In genomic region chr18:38290229-38290628, GRCh38 we compare ENCODE assay signal across 1 cellular context.
TF ChIP-seq lines count a peak whose summit lies in the region.

No MANE protein-coding gene starts in this region.

TF ChIP-seq in GM23338, 12 proteins besides CTCF, POLR2A, EP300 and RAD21:
- TF ChIP-seq, protein P1, sequence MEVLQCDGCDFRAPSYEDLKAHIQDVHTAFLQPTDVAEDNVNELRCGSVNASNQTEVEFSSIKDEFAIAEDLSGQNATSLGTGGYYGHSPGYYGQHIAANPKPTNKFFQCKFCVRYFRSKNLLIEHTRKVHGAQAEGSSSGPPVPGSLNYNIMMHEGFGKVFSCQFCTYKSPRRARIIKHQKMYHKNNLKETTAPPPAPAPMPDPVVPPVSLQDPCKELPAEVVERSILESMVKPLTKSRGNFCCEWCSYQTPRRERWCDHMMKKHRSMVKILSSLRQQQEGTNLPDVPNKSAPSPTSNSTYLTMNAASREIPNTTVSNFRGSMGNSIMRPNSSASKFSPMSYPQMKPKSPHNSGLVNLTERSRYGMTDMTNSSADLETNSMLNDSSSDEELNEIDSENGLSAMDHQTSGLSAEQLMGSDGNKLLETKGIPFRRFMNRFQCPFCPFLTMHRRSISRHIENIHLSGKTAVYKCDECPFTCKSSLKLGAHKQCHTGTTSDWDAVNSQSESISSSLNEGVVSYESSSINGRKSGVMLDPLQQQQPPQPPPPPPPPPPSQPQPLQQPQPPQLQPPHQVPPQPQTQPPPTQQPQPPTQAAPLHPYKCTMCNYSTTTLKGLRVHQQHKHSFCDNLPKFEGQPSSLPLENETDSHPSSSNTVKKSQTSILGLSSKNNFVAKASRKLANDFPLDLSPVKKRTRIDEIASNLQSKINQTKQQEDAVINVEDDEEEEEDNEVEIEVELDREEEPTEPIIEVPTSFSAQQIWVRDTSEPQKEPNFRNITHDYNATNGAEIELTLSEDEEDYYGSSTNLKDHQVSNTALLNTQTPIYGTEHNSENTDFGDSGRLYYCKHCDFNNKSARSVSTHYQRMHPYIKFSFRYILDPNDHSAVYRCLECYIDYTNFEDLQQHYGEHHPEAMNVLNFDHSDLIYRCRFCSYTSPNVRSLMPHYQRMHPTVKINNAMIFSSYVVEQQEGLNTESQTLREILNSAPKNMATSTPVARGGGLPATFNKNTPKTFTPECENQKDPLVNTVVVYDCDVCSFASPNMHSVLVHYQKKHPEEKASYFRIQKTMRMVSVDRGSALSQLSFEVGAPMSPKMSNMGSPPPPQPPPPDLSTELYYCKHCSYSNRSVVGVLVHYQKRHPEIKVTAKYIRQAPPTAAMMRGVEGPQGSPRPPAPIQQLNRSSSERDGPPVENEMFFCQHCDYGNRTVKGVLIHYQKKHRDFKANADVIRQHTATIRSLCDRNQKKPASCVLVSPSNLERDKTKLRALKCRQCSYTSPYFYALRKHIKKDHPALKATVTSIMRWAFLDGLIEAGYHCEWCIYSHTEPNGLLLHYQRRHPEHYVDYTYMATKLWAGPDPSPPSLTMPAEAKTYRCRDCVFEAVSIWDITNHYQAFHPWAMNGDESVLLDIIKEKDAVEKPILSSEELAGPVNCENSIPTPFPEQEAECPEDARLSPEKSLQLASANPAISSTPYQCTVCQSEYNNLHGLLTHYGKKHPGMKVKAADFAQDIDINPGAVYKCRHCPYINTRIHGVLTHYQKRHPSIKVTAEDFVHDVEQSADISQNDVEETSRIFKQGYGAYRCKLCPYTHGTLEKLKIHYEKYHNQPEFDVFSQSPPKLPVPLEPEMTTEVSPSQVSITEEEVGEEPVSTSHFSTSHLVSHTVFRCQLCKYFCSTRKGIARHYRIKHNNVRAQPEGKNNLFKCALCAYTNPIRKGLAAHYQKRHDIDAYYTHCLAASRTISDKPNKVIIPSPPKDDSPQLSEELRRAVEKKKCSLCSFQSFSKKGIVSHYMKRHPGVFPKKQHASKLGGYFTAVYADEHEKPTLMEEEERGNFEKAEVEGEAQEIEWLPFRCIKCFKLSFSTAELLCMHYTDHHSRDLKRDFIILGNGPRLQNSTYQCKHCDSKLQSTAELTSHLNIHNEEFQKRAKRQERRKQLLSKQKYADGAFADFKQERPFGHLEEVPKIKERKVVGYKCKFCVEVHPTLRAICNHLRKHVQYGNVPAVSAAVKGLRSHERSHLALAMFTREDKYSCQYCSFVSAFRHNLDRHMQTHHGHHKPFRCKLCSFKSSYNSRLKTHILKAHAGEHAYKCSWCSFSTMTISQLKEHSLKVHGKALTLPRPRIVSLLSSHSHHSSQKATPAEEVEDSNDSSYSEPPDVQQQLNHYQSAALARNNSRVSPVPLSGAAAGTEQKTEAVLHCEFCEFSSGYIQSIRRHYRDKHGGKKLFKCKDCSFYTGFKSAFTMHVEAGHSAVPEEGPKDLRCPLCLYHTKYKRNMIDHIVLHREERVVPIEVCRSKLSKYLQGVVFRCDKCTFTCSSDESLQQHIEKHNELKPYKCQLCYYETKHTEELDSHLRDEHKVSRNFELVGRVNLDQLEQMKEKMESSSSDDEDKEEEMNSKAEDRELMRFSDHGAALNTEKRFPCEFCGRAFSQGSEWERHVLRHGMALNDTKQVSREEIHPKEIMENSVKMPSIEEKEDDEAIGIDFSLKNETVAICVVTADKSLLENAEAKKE (CRISPR knock-in tag; IDR thresholded peaks at IDR 0.05) = no peak
- TF ChIP-seq, protein P2, sequence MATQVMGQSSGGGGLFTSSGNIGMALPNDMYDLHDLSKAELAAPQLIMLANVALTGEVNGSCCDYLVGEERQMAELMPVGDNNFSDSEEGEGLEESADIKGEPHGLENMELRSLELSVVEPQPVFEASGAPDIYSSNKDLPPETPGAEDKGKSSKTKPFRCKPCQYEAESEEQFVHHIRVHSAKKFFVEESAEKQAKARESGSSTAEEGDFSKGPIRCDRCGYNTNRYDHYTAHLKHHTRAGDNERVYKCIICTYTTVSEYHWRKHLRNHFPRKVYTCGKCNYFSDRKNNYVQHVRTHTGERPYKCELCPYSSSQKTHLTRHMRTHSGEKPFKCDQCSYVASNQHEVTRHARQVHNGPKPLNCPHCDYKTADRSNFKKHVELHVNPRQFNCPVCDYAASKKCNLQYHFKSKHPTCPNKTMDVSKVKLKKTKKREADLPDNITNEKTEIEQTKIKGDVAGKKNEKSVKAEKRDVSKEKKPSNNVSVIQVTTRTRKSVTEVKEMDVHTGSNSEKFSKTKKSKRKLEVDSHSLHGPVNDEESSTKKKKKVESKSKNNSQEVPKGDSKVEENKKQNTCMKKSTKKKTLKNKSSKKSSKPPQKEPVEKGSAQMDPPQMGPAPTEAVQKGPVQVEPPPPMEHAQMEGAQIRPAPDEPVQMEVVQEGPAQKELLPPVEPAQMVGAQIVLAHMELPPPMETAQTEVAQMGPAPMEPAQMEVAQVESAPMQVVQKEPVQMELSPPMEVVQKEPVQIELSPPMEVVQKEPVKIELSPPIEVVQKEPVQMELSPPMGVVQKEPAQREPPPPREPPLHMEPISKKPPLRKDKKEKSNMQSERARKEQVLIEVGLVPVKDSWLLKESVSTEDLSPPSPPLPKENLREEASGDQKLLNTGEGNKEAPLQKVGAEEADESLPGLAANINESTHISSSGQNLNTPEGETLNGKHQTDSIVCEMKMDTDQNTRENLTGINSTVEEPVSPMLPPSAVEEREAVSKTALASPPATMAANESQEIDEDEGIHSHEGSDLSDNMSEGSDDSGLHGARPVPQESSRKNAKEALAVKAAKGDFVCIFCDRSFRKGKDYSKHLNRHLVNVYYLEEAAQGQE (IDR thresholded peaks at IDR 0.05; ENCODE audit: unreplicated experiment) = no peak
- TF ChIP-seq ZNF331 (CRISPR knock-in tag; IDR thresholded peaks at IDR 0.05; ENCODE audit: low read depth) (no peak), ETS1 (IDR thresholded peaks at IDR 0.05) (no peak), JUNB (IDR thresholded peaks at IDR 0.05; ENCODE audit: unreplicated experiment) (no peak), NANOG (IDR thresholded peaks at IDR 0.05; ENCODE audit: borderline replicate concordance) (no peak), POLR2AphosphoS5 (IDR thresholded peaks at IDR 0.05; ENCODE audit: low read depth) (no peak), STAT1 (IDR thresholded peaks at IDR 0.05; ENCODE audit: unreplicated experiment) (no peak), EZH2phosphoT487 (IDR thresholded peaks at IDR 0.05; ENCODE audit: unreplicated experiment) (no peak), EZH2 (IDR thresholded peaks at IDR 0.05; ENCODE audit: low read depth, unreplicated experiment) (no peak)
